7 cellular contexts compared by ENCODE assay signal in the genomic region with DNA sequence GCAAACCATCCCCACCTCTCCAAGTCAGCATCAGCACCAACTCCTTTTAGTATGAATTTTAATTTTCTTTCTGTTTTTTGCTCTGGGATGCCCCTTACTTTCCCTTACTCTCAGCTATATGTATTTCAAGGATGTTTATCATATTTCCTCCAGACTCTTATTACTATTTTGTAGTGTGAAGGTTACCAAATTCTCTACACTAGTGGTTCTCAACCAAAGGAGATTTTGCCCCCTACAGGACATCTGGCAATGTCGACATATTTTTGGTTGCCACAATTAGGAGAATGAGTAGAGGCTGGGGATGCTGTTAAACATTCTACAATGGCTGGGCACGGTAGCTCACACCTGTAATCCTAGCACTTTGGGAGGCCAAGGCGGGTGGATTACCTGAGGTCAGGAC. TPM values are rescaled to one million over a fixed set of nuclear protein-coding genes. Genes with fewer than 3 reads are reported as not detected.
DNase-seq lines count a peak whose midpoint lies in the region; ATAC-seq and TF ChIP-seq lines count a peak whose summit lies in the region.

No MANE protein-coding gene starts in this region.

- ATAC-seq in HG02798 (IDR thresholded peaks at IDR 0.05; ENCODE audit: poor library complexity, unreplicated experiment): no peak

- H3K9me3 Mint-ChIP-seq in progenitor cell of endocrine pancreas (ENCODE audit: low read depth): no peaks in the 10 kb centered on the region

- CTCF ChIA-PET in RWPE1 (lab: Yijun Ruan, JAX): interaction anchor here (0.6 to 0.7 kb wide), 5 partner anchors 99 to 1803 kb away, joined by 3 to 5 read pairs (median 3); no protein-coding TSS in a partner anchor

- H3K4me3 Mint-ChIP-seq in progenitor cell of endocrine pancreas (ENCODE audit: low read depth): no peak overlapping the region

- H3K27ac ChIP-seq in RWPE1: no peak overlapping the region

- no peaks in the 10 kb centered on the region for H3K4me1 Mint-ChIP-seq in progenitor cell of endocrine pancreas (ENCODE audit: low read depth)

- POLR2A ChIA-PET in RWPE1 (lab: Yijun Ruan, JAX; ENCODE audit: low non-redundant PET): no interaction called here

- peaks cover 6% of the 10 kb centered on the region for H3K36me3 Mint-ChIP-seq in progenitor cell of endocrine pancreas (ENCODE audit: insufficient read depth)

- no peaks in the 10 kb centered on the region for H3K27me3 Mint-ChIP-seq in progenitor cell of endocrine pancreas

- H3K27ac Mint-ChIP-seq in progenitor cell of endocrine pancreas: no peak overlapping the region

- TF ChIP-seq CTCF in GM20000 (IDR thresholded peaks at IDR 0.05; ENCODE audit: extremely low read depth, missing control alignments): peak; percentile 33
- TF ChIP-seq CTCF in RWPE1 (conservative IDR thresholded peaks at IDR 0.05; ENCODE audit: low read depth): peak; percentile 29; the same call in 1 of the 2 replicates
- peak; percentile 33 for TF ChIP-seq CTCF in progenitor cell of endocrine pancreas (IDR thresholded peaks at IDR 0.05; ENCODE audit: unreplicated experiment)

- peak; percentile 37 for DNase-seq in D341Med (ENCODE audit: low spot score)
- peak; percentile 19 for DNase-seq in GM20000 (ENCODE audit: low spot score)
- DNase-seq in RWPE1 (ENCODE audit: low spot score): peak; percentile 17
- DNase-seq in fibroblast of gingiva (ENCODE audit: low read depth): peak; percentile 54
- no peak for DNase-seq in progenitor cell of endocrine pancreas (ENCODE audit: low spot score, unreplicated experiment)
- DNase-seq in NCI-H128 (lab: John Stamatoyannopoulos, UW; ENCODE audit: unreplicated experiment): no peak

RNA-seq across cellular contexts. Expression of gene SOS2, which starts 29.1 kb away (rescaled TPM):
- total RNA-seq in progenitor cell of endocrine pancreas: 34.2 and 35.7 TPM in 2 replicates

RNA-seq across cellular contexts. Expression of gene L2HGDH, which starts 51.5 kb away (rescaled TPM):
- total RNA-seq in progenitor cell of endocrine pancreas: 13.1 and 14.4 TPM in 2 replicates

RNA-seq across cellular contexts. Expression of gene DMAC2L, which starts 51.6 kb away (rescaled TPM):
- 19.6 and 21.7 TPM in 2 replicates for total RNA-seq in progenitor cell of endocrine pancreas

Comparison
In these comparisons a context has a peak if more than half of its experiments do, and no peak if none do; other contexts are left out.
1. DNase-seq: peak in D341Med (single experiment), GM20000 (single experiment), RWPE1 (single experiment) and fibroblast of gingiva (single experiment); none in progenitor cell of endocrine pancreas (single experiment) and NCI-H128 (single experiment).
2. Peak in every context shown above with its lines, with median percentiles within 50 percentile points of each other: CTCF ChIP-seq.